1 cellular context compared by ENCODE assay signal in the genomic region with DNA sequence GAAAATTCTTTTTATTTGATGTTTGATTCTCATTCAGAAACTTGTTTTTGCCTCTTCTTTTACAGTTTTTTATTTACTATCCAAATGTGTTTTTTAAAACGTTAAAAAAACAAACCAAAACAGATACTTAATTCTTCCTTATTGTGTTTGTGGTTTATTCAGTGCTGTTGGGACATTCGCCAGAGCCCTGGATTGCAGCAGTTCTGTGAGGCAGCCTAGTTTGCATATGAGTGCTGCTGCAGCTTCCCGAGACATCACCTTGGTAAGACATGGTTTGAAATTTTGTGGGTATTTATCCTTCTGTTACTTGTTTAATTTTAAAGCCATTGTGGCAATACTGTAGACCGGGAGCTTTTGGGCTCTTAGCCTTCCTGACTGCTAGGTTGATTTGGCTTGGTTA.
TF ChIP-seq lines count a peak whose summit lies in the region.

No MANE protein-coding gene starts in this region.

TF ChIP-seq in H1, 55 proteins besides CTCF, POLR2A, EP300 and RAD21 (continued from another document):
- no peak for TF ChIP-seq GTF2F1 (IDR thresholded peaks at IDR 0.05; ENCODE audit: borderline replicate concordance, low read depth, low read length)
- TF ChIP-seq SP4 (IDR thresholded peaks at IDR 0.05; ENCODE audit: low read length): no peak
- no peak for TF ChIP-seq CTBP2 (IDR thresholded peaks at IDR 0.05; ENCODE audit: borderline replicate concordance, insufficient read depth, insufficient read length, low read length)
- TF ChIP-seq GABPA (IDR thresholded peaks at IDR 0.05; ENCODE audit: borderline replicate concordance, insufficient read depth, low read length): no peak
- no peak for TF ChIP-seq SP2 (IDR thresholded peaks at IDR 0.05; ENCODE audit: low read length)
- no peak for TF ChIP-seq NANOG (IDR thresholded peaks at IDR 0.05; ENCODE audit: insufficient read depth, low read depth, low read length, poor library complexity, severe bottlenecking)
- TF ChIP-seq TBP (IDR thresholded peaks at IDR 0.05; ENCODE audit: low read depth, low read length): no peak
- TF ChIP-seq ASH2L (IDR thresholded peaks at IDR 0.05; ENCODE audit: low read length): no peak
- no peak for TF ChIP-seq SUZ12 (IDR thresholded peaks at IDR 0.05; ENCODE audit: low read length)
- no peak for TF ChIP-seq MAFK (IDR thresholded peaks at IDR 0.05; ENCODE audit: low read depth, low read length)
- TF ChIP-seq POU5F1 (IDR thresholded peaks at IDR 0.05; ENCODE audit: low read depth, low read length): no peak
- no peak for TF ChIP-seq KDM4A (IDR thresholded peaks at IDR 0.05; ENCODE audit: low read depth, low read length, severe bottlenecking)
- no peak for TF ChIP-seq TAF7 (optimal IDR thresholded peaks at IDR 0.05; ENCODE audit: borderline replicate concordance, low read depth, low read length)
